In genomic region chr17:60277258-60277657, GRCh38 we compare ENCODE assay signal across 23 cellular contexts.
"Had no signal": no experiment of that assay in that cellular context is flagged by ENCODE, and none has a peak within 500 bp of the region (broad histone marks: within the 10 kb centered on the region; RNA-seq: fewer than 3 reads in every experiment).

No MANE protein-coding gene starts in this region.

- H3K36me3 ChIP-seq: prostate gland had no signal

- H3K79me2 ChIP-seq: parathyroid adenoma had no signal

- DNase-seq: cortex of kidney; dorsolateral prefrontal cortex; effector CD8-positive, alpha-beta T cell; heart left ventricle; hippocampal formation; left colon; left ventricle myocardium superior; mesendoderm; naive B cell; spleen; stimulated activated CD4-positive, alpha-beta T cell treated with anti-CD3 and anti-CD28 coated beads, Interleukin-15, amount 100 ng/mL, for 24 hours; stimulated activated CD4-positive, alpha-beta T cell treated with anti-CD3 and anti-CD28 coated beads, Interleukin-1b, Interleukin-23, amount 100 ng/mL, for 48 hours; stimulated activated CD4-positive, alpha-beta T cell treated with anti-CD3 and anti-CD28 coated beads, Interleukin-4, amount 100 ng/mL, for 24 hours; stomach; substantia nigra; trophoblast cell had no signal

- H3K9me3 ChIP-seq: heart left ventricle, prostate gland, spleen, stomach had no signal

- H3K4me3 Mint-ChIP-seq: naive B cell; nephron; stimulated activated memory B cell treated with anti-CD40 and anti-IgM and Interleukin-4, amounts not matched to agents 10 μg/mL and 1 μg/mL and 100 μg/mL, for 72 hours had no signal

- H3K27ac Mint-ChIP-seq: naive B cell; nephron; stimulated activated memory B cell treated with anti-CD40 and anti-IgM and Interleukin-4, amounts not matched to agents 10 μg/mL and 1 μg/mL and 100 μg/mL, for 72 hours had no signal

- H3K9ac ChIP-seq: parathyroid adenoma had no signal

- H3K27ac ChIP-seq: heart left ventricle, parathyroid adenoma, prostate gland, spleen, stomach had no signal

- ATAC-seq: heart left ventricle; left colon; left ventricle myocardium superior; sciatic nerve; stimulated activated memory B cell treated with anti-CD40 and anti-IgM and Interleukin-4, amounts not matched to agents 10 μg/mL and 1 μg/mL and 100 μg/mL, for 72 hours had no signal

- H3K4me1 ChIP-seq: heart left ventricle, parathyroid adenoma, prostate gland had no signal

- H3K9me3 Mint-ChIP-seq: naive B cell; nephron; stimulated activated memory B cell treated with anti-CD40 and anti-IgM and Interleukin-4, amounts not matched to agents 10 μg/mL and 1 μg/mL and 100 μg/mL, for 72 hours had no signal

- H3K27me3 Mint-ChIP-seq: naive B cell; stimulated activated memory B cell treated with anti-CD40 and anti-IgM and Interleukin-4, amounts not matched to agents 10 μg/mL and 1 μg/mL and 100 μg/mL, for 72 hours had no signal

- H3K4me3 ChIP-seq: dorsolateral prefrontal cortex, heart left ventricle, lung, prostate gland, spleen, stomach had no signal

- H3K27me3 ChIP-seq: dorsolateral prefrontal cortex, heart left ventricle, spleen, stomach had no signal

- H2AFZ ChIP-seq: parathyroid adenoma had no signal

- H3K4me1 Mint-ChIP-seq: nephron had no signal

- FAIRE-seq: frontal cortex had no signal
